Comparison of ENCODE assay signal across 8 cellular contexts in genomic region chr3:156554842-156555687, GRCh38. TPM values are rescaled to one million over a fixed set of nuclear protein-coding genes. Genes with fewer than 3 reads are reported as not detected.
A peak's percentile ranks its signal among the peaks of the same experiment; 100 is the strongest.
DNase-seq lines count a peak whose midpoint lies in the region; ATAC-seq and TF ChIP-seq lines count a peak whose summit lies in the region.

SSR3 (minus strand) TSS chr3:156555117; CDS start chr3:156555089, 28 bp downstream.

- H3K4me1 ChIP-seq in thymus (ENCODE audit: control insufficient read depth, insufficient read depth, low read length), result peaks cover 7% of the 10 kb centered on the region

- H3K27me3 Mint-ChIP-seq in osteocyte (ENCODE audit: unreplicated experiment), result no peaks in the 10 kb centered on the region

- no peaks in the 10 kb centered on the region for H3K36me3 ChIP-seq in thymus (ENCODE audit: control insufficient read depth, insufficient read depth)

- no peaks in the 10 kb centered on the region for H3K9me3 Mint-ChIP-seq in osteocyte (ENCODE audit: unreplicated experiment)

- TF ChIP-seq CTCF in GM12864 (IDR thresholded peaks at IDR 0.05; ENCODE audit: low read depth, low read length, missing control alignments) (no peak), osteocyte (IDR thresholded peaks at IDR 0.05) (peak; percentile 17)

- H3K4me1 Mint-ChIP-seq in osteocyte (ENCODE audit: unreplicated experiment), result peaks cover 44% of the 10 kb centered on the region

- peaks cover 30% of the 10 kb centered on the region for H3K36me3 Mint-ChIP-seq in osteocyte (ENCODE audit: unreplicated experiment)

- intact Hi-C loops in head of caudate nucleus (cut with DNase I), result loop anchor here (2.0 to 10.0 kb wide), 2 partner anchors 120 to 580 kb away; partner anchors contain the start of gene TIPARP

- no peaks in the 10 kb centered on the region for H3K27me3 ChIP-seq in thymus (ENCODE audit: control insufficient read depth, insufficient read depth)

- DNase-seq in GM12864 (ENCODE audit: low read depth) (peak; percentile 98), NCI-H1417 (lab: John Stamatoyannopoulos, UW) (peak; percentile 99 to 100 (median 100)), SW 1271 (lab: John Stamatoyannopoulos, UW) (peak; percentile 97 to 98), head of caudate nucleus (peak; percentile 98 to 100 (median 99)), osteocyte (ENCODE audit: extremely low spot score, unreplicated experiment) (peak; percentile 99)
- peak; percentile 96 for DNase-seq in activated naive CD8-positive, alpha-beta T cell treated with anti-CD3 and anti-CD28 coated beads, Interleukin-2, amount 50 U/mL, for 16 hours (ENCODE audit: low read depth, low spot score)

- H3K9me3 ChIP-seq in thymus (ENCODE audit: control insufficient read depth), result peaks cover 1% of the 10 kb centered on the region

- ATAC-seq in HG02759 (IDR thresholded peaks at IDR 0.05; ENCODE audit: unreplicated experiment), result peak; percentile 100

- 4% methylated on average over 60 of the region's 60 CpGs for WGBS in thymus

- peak within 1 kb of the TSS; percentile 97 for H3K4me3 Mint-ChIP-seq in osteocyte (ENCODE audit: unreplicated experiment)

- peak within 1 kb of the TSS; percentile 77 for H3K4me3 ChIP-seq in GM12864 (ENCODE audit: low read depth, low read length)
- H3K4me3 ChIP-seq in thymus (ENCODE audit: low read length), result peak within 1 kb of the TSS; percentile 81

- H3K27ac ChIP-seq in thymus (ENCODE audit: low read depth), result peak within 1 kb of the TSS; percentile 79

- H3K27ac Mint-ChIP-seq in osteocyte (ENCODE audit: unreplicated experiment), result peak within 1 kb of the TSS; percentile 95

RNA-seq across cellular contexts. Expression of gene SSR3, which starts in this region (rescaled TPM):
- 207 and 208 TPM in 2 replicates for total RNA-seq in osteocyte
- polyA plus RNA-seq in thymus, result 83.6 TPM

Comparison
In these comparisons a context has a peak if more than half of its experiments do, and no peak if none do; other contexts are left out.
1. Peak in every context shown above with its lines: DNase-seq, ATAC-seq, H3K4me3 ChIP-seq and H3K27ac ChIP-seq.